ENCODE assay signal across 16 cellular contexts in the genomic region with DNA sequence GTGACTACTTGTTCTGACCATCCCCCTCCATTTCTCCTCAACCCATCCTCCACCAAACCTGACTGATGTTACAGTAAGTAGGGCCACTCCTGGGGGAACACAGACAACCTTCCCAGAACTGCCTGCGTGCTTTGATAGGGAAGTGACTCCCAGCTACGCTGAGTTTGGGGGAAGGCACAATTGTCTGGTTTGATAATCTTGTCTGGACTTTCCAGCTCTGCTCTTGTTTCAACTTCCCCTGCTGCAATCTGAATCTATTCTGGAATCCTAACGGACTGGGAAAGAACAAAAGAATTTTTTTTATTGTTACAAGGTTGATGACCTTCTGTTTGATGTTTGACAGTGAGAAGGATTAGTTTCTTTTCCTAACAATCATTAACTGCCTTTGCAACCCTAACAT.
A peak's percentile ranks its signal among the peaks of the same experiment; 100 is the strongest.
DNase-seq lines count a peak whose midpoint lies in the region; ATAC-seq and TF ChIP-seq lines count a peak whose summit lies in the region.
"Had no signal": no experiment of that assay in that cellular context is flagged by ENCODE, and none has a peak within 500 bp of the region (broad histone marks: within the 10 kb centered on the region; RNA-seq: fewer than 3 reads in every experiment).

No MANE protein-coding gene starts in this region.

- WGBS in IMR-90 (ENCODE audit: extremely low coverage in 2 of 2, insufficient read length in 1 of 2), 2 experiments = no CpG with 5 or more reads among the region's 3 CpGs
- 8 to 12% methylated on average over 2 to 3 of the region's 3 CpGs for WGBS in ectodermal cell, 2 experiments
- WGBS in mesenchymal stem cell = 46% methylated on average over 2 of the region's 3 CpGs

- H2BK15ac ChIP-seq in IMR-90 (ENCODE audit: low read depth, low read length) = peak overlapping the region; percentile 89; the same call in 1 of the 3 replicates
- no peak overlapping the region for H2BK15ac ChIP-seq in mesenchymal stem cell (ENCODE audit: low read depth, poor library complexity, severe bottlenecking)

- H3K9me3 ChIP-seq in IMR-90 (ENCODE audit: control insufficient read depth, insufficient read depth, low read length) (no peaks in the 10 kb centered on the region), ectodermal cell (ENCODE audit: control insufficient read depth, low read length) (no peaks in the 10 kb centered on the region), mesenchymal stem cell (ENCODE audit: control insufficient read depth, low read length) (no peaks in the 10 kb centered on the region)
- H3K9me3 ChIP-seq: vagina had no signal

- POLR2A ChIA-PET in IMR-90 (lab: Charles Lee; ENCODE audit: unreplicated experiment) = no interaction called here
- POLR2A ChIA-PET in activated CD4-positive, alpha-beta T cell treated with anti-CD3 and anti-CD28 coated beads for 36 hours (lab: Charles Lee) = no interaction called here

- TF ChIP-seq POLR2A in IMR-90 (IDR thresholded peaks at IDR 0.05; ENCODE audit: low read depth, low read length) = no peak

- H3K4me2 ChIP-seq in IMR-90 (ENCODE audit: low read depth, low read length) (no peak overlapping the region), mesenchymal stem cell (ENCODE audit: low read length, poor library complexity, severe bottlenecking) (no peak overlapping the region)

- H3K4ac ChIP-seq in IMR-90 (ENCODE audit: low read depth, low read length) = peak overlapping the region; percentile 70; the same call in 1 of the 2 replicates
- peak overlapping the region in 1 of 2 experiments; percentile 67 for H3K4ac ChIP-seq in mesenchymal stem cell (ENCODE audit: low read depth in 1 of 2, low read length in 2 of 2)

- H2AFZ ChIP-seq in IMR-90 (replicated peaks; ENCODE audit: low read length, poor library complexity) = peak overlapping the region; percentile 74
- H2AFZ ChIP-seq in mesenchymal stem cell (ENCODE audit: low read depth, low read length) = peak overlapping the region; percentile 77

- no peaks in the 10 kb centered on the region for H3K36me3 Mint-ChIP-seq in activated CD4-positive, alpha-beta T cell treated with anti-CD3 and anti-CD28 coated beads for 36 hours (ENCODE audit: low read depth)

- H2AK5ac ChIP-seq in IMR-90 (ENCODE audit: low read depth, low read length) (0 out of 2 replicates have a peak overlapping the region, but pooled peaks have one; percentile 43), mesenchymal stem cell (ENCODE audit: low read length, severe bottlenecking) (no peak overlapping the region)

- H2BK5ac ChIP-seq in IMR-90 (ENCODE audit: low read depth, low read length, poor library complexity, severe bottlenecking) = no peak overlapping the region
- H2BK5ac ChIP-seq in mesenchymal stem cell (ENCODE audit: low read depth, low read length, poor library complexity, severe bottlenecking) = no peak overlapping the region

- H3K79me1 ChIP-seq in IMR-90 (ENCODE audit: low read depth in 1 of 2, low read length in 2 of 2) (peaks cover 0 to 9% of the 10 kb centered on the region in 2 experiments; a peak in 2 of 4 replicates), mesenchymal stem cell (replicated peaks; ENCODE audit: low read length, poor library complexity, severe bottlenecking) (peaks cover 5% of the 10 kb centered on the region)

- ATAC-seq in IMR-90 (ENCODE audit: low read depth) = no peak
- no peak for ATAC-seq in activated CD4-positive, CD25-positive, alpha-beta regulatory T cell treated with anti-CD3 and anti-CD28 coated beads, Interleukin-2, amount 50 U/mL, for 24 hours
- ATAC-seq in HG02798 (IDR thresholded peaks at IDR 0.05; ENCODE audit: poor library complexity, unreplicated experiment) = no peak
- no peak for ATAC-seq in HG02588 (IDR thresholded peaks at IDR 0.05; ENCODE audit: unreplicated experiment)
- ATAC-seq in activated CD4-positive, alpha-beta T cell treated with anti-CD3 and anti-CD28 coated beads for 36 hours = no peak

- H2BK20ac ChIP-seq in IMR-90 (ENCODE audit: low read depth, low read length) = no peak overlapping the region

- no peak for TF ChIP-seq RAD21 in IMR-90 (IDR thresholded peaks at IDR 0.05; ENCODE audit: low read length)

- H3K23ac ChIP-seq in IMR-90 (ENCODE audit: low read depth, low read length) = peak overlapping the region; percentile 60; the same call in 1 of the 2 replicates
- no peak overlapping the region for H3K23ac ChIP-seq in mesenchymal stem cell (ENCODE audit: low read length in 2 of 2)

- no peak overlapping the region for H2AK9ac ChIP-seq in IMR-90 (replicated peaks; ENCODE audit: low read depth, low read length, poor library complexity)

- CTCF ChIA-PET in IMR-90 (lab: Yijun Ruan, JAX) = no interaction called here
- CTCF ChIA-PET in activated CD4-positive, alpha-beta T cell treated with anti-CD3 and anti-CD28 coated beads for 36 hours (lab: Charles Lee) = no interaction called here

- no peak overlapping the region for H3K27ac Mint-ChIP-seq in activated CD4-positive, alpha-beta T cell treated with anti-CD3 and anti-CD28 coated beads for 36 hours

- no peaks in the 10 kb centered on the region for H3K4me1 Mint-ChIP-seq in activated CD4-positive, alpha-beta T cell treated with anti-CD3 and anti-CD28 coated beads for 36 hours

- H4K5ac ChIP-seq in IMR-90 (ENCODE audit: low read depth, low read length) = no peak overlapping the region

- H3K36me3 ChIP-seq in IMR-90 (ENCODE audit: control insufficient read depth, insufficient read depth, low read length) = no peaks in the 10 kb centered on the region
- H3K36me3 ChIP-seq in ectodermal cell (ENCODE audit: control insufficient read depth, insufficient read depth, low read length) = no peaks in the 10 kb centered on the region
- no peaks in the 10 kb centered on the region for H3K36me3 ChIP-seq in mesenchymal stem cell (ENCODE audit: control insufficient read depth in 1 of 2, insufficient read depth in 2 of 2, low read depth in 1 of 2, low read length in 2 of 2)
- H3K36me3 ChIP-seq: vagina had no signal

- peak; percentile 23 for DNase-seq in ACHN
- DNase-seq in IMR-90 = no peak
- DNase-seq in mesenchymal stem cell = peak; percentile 43
- DNase-seq in activated CD4-positive, alpha-beta T cell treated with anti-CD3 and anti-CD28 coated beads for 36 hours = no peak
- DNase-seq: activated CD4-positive, alpha-beta T cell treated with anti-CD3 and anti-CD28 coated beads, Interleukin-2, amount 50 U/mL, for 1 hour; activated effector memory CD4-positive, alpha-beta T cell treated with Interleukin-2 at 50 U/mL for 16 hours; foreskin melanocyte; Karpas-422 had no signal

- H3K18ac ChIP-seq in IMR-90 (ENCODE audit: low read depth, low read length) = no peak overlapping the region; the same call in 1 of the 2 replicates
- peak overlapping the region in 1 of 2 experiments; percentile 52 for H3K18ac ChIP-seq in mesenchymal stem cell (ENCODE audit: low read depth in 1 of 2, low read length in 2 of 2)

- no peak overlapping the region for H3K56ac ChIP-seq in IMR-90 (ENCODE audit: extremely low read depth, insufficient read depth, low read length)

- no peak overlapping the region for H3K9ac ChIP-seq in IMR-90 (ENCODE audit: low read depth, low read length)
- peak overlapping the region; percentile 30 for H3K9ac ChIP-seq in mesenchymal stem cell (ENCODE audit: low read length)

- no peaks in the 10 kb centered on the region for H4K20me1 ChIP-seq in IMR-90 (ENCODE audit: insufficient read depth, low read length)

- no peak overlapping the region for H3K4me3 ChIP-seq in IMR-90 (ENCODE audit: insufficient read depth, low read depth, low read length)
- H3K4me3 ChIP-seq in ectodermal cell (ENCODE audit: insufficient read depth, low read depth, low read length) = no peak overlapping the region
- H3K4me3 ChIP-seq in mesenchymal stem cell (ENCODE audit: insufficient read depth in 1 of 2, low read depth in 1 of 2, low read length in 2 of 2) = no peak overlapping the region
- H3K4me3 ChIP-seq: SK-N-MC, skin epidermis, vagina had no signal

- no peak overlapping the region for H4K91ac ChIP-seq in IMR-90 (ENCODE audit: insufficient read depth, low read depth, low read length)
- no peak overlapping the region for H4K91ac ChIP-seq in mesenchymal stem cell (ENCODE audit: low read length)

- H3K27me3 ChIP-seq in IMR-90 (ENCODE audit: control insufficient read depth, insufficient read depth, low read length) = no peaks in the 10 kb centered on the region
- H3K27me3 ChIP-seq in ectodermal cell (ENCODE audit: control insufficient read depth, insufficient read depth, low read length, poor library complexity, severe bottlenecking) = no peaks in the 10 kb centered on the region
- H3K27me3 ChIP-seq in mesenchymal stem cell (ENCODE audit: control insufficient read depth in 1 of 2, insufficient read depth in 1 of 2, low read length in 2 of 2) = no peaks in the 10 kb centered on the region
- H3K27me3 ChIP-seq: vagina had no signal

- no TSS peak for BruUV-seq in IMR-90 (replicated peaks; lab: Mats Ljungman, UMichigan)

- dilution Hi-C loops in IMR-90 (cut with HindIII; ENCODE audit: low sequenced_read_pairs, unreplicated experiment) = no loop called here

- H3K27me3 Mint-ChIP-seq in activated CD4-positive, alpha-beta T cell treated with anti-CD3 and anti-CD28 coated beads for 36 hours = no peaks in the 10 kb centered on the region

- H3K14ac ChIP-seq in IMR-90 (replicated peaks; ENCODE audit: low read depth, low read length) (0 out of 2 replicates have a peak overlapping the region, but pooled peaks have one; percentile 62), mesenchymal stem cell (ENCODE audit: low read length in 2 of 2) (no peak overlapping the region)

- H2BK120ac ChIP-seq in IMR-90 (ENCODE audit: low read depth, low read length) (no peak overlapping the region), mesenchymal stem cell (ENCODE audit: low read depth, low read length) (no peak overlapping the region)

- intact Hi-C loops in IMR-90 (cut with micrococcal nuclease) = loop anchor here (10.0 kb wide), 1 partner anchor 207 kb away; no protein-coding TSS in a partner anchor
- intact Hi-C loops in activated CD4-positive, alpha-beta T cell treated with anti-CD3 and anti-CD28 coated beads for 36 hours (cut with DNase I, micrococcal nuclease) = no loop called here

- H3K4me3 Mint-ChIP-seq in activated CD4-positive, alpha-beta T cell treated with anti-CD3 and anti-CD28 coated beads for 36 hours = no peak overlapping the region

- TF ChIP-seq CTCF in IMR-90 (conservative IDR thresholded peaks at IDR 0.05; ENCODE audit: low read depth, low read length) = no peak

- H3K4me1 ChIP-seq in IMR-90 (ENCODE audit: control insufficient read depth, insufficient read depth, low read length) = peaks cover 4% of the 10 kb centered on the region; the same call in 1 of the 2 replicates
- peaks cover 21% of the 10 kb centered on the region for H3K4me1 ChIP-seq in ectodermal cell (ENCODE audit: control insufficient read depth, insufficient read depth, low read length)
- peaks cover 2% of the 10 kb centered on the region for H3K4me1 ChIP-seq in mesenchymal stem cell (ENCODE audit: control insufficient read depth, insufficient read depth, low read depth, low read length)

- no peak overlapping the region; a peak in 1 of 4 replicates for H4K8ac ChIP-seq in IMR-90 (ENCODE audit: low read depth in 2 of 2, low read length in 2 of 2)
- no peak overlapping the region for H4K8ac ChIP-seq in mesenchymal stem cell (ENCODE audit: low read length)

- H2BK12ac ChIP-seq in mesenchymal stem cell (ENCODE audit: low read length in 2 of 2) = no peak overlapping the region

- no peaks in the 10 kb centered on the region for H3K9me3 Mint-ChIP-seq in activated CD4-positive, alpha-beta T cell treated with anti-CD3 and anti-CD28 coated beads for 36 hours (ENCODE audit: low read depth)

- H3K27ac ChIP-seq in IMR-90 (ENCODE audit: insufficient read depth, low read length) (no peak overlapping the region), ectodermal cell (ENCODE audit: insufficient read depth, low read depth, low read length, poor library complexity, severe bottlenecking) (peak overlapping the region; percentile 31), mesenchymal stem cell (ENCODE audit: low read length, poor library complexity, severe bottlenecking) (peak overlapping the region; percentile 2)
- H3K27ac ChIP-seq: C4-2B, SK-N-MC, skin epidermis, vagina had no signal

- H3K9me1 ChIP-seq in IMR-90 (ENCODE audit: insufficient read depth, low read length) = no peaks in the 10 kb centered on the region; the same call in 1 of the 2 replicates

- in situ Hi-C loops in ACHN (cut with HindIII; ENCODE audit: low pct_ligation_motif_present, low pct_unique_long_range_greater_than_20kb, low sequenced_read_pairs) (no loop called here), IMR-90 (cut with MboI; ENCODE audit: low sequenced_read_pairs) (no loop called here)

Comparison
In these comparisons a context has a peak if more than half of its experiments do, and no peak if none do; other contexts are left out.
1. DNase-seq: peak in ACHN (single experiment) and mesenchymal stem cell (single experiment); none in IMR-90 (single experiment) and activated CD4-positive, alpha-beta T cell treated with anti-CD3 and anti-CD28 coated beads for 36 hours (single experiment).